1 cellular context compared by ENCODE assay signal in genomic region chr5:51345106-51345505, GRCh38.
A peak's percentile ranks its signal among the peaks of the same experiment; 100 is the strongest.
TF ChIP-seq lines count a peak whose summit lies in the region.

No MANE protein-coding gene starts in this region.

TF ChIP-seq in HCT116, 20 proteins besides CTCF, POLR2A, EP300 and RAD21:
- 0 out of 2 replicates have a peak, but pooled peaks have one; percentile 9 for TF ChIP-seq FOSL1 (IDR thresholded peaks at IDR 0.05; ENCODE audit: low read depth)
- no peak for TF ChIP-seq SRF (IDR thresholded peaks at IDR 0.05; ENCODE audit: low read depth)
TF ChIP-seq in HCT116: peak in this region for 1.
